Comparison of ENCODE assay signal across 23 cellular contexts in the genomic region with DNA sequence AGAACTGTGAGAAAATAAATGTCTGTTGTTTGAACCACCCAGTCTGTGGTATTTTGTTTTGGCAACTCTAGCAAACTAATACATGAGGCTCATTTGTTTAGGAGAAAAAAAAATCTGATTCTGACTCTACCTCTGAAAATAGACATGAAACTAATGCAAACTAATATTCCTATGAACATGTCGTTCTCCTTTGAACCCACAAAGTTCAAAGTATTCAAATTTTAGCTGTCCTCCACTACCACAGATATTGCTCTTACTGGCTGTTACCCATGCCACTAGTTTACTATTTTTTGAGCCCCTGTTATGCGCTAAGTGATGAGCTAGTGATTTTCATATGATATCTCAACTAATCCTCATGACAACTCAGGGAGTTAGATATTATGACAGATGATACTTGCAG. TPM values are rescaled to one million over a fixed set of nuclear protein-coding genes. Genes with fewer than 3 reads are reported as not detected.
DNase-seq lines count a peak whose midpoint lies in the region; ATAC-seq and TF ChIP-seq lines count a peak whose summit lies in the region.
"Had no signal": no experiment of that assay in that cellular context is flagged by ENCODE, and none has a peak within 500 bp of the region (broad histone marks: within the 10 kb centered on the region; RNA-seq: fewer than 3 reads in every experiment).

No MANE protein-coding gene starts in this region.

- DNase-seq in Ammon's horn (ENCODE audit: low spot score) (no peak), tibial nerve (ENCODE audit: low spot score in 2 of 2) (no peak)
- DNase-seq: ACHN, AML-193, Caco-2, DMS153, EL, H7, NCI-H1092, NCI-H146, NCI-H2081, NCI-H774, PC-9 had no signal

- WGBS in tibial nerve, 2 donors = 88 to 91% methylated on average over 2 of the region's 2 CpGs

- no peak overlapping the region for H3K4me3 ChIP-seq in tibial nerve
- H3K4me3 ChIP-seq: PC-9 had no signal

- TF ChIP-seq EP300 in tibial nerve (IDR thresholded peaks at IDR 0.05) = no peak

- H3K27me3 ChIP-seq in tibial nerve = no peaks in the 10 kb centered on the region

- no peak overlapping the region for H3K27ac ChIP-seq in tibial nerve
- H3K27ac ChIP-seq: PC-9 had no signal

- ATAC-seq in GM18870 (IDR thresholded peaks at IDR 0.05; ENCODE audit: unreplicated experiment) = peak; percentile 71
- peak; percentile 47 for ATAC-seq in HG02588 (IDR thresholded peaks at IDR 0.05; ENCODE audit: unreplicated experiment)
- peak; percentile 80 for ATAC-seq in HG02938 (IDR thresholded peaks at IDR 0.05; ENCODE audit: unreplicated experiment)
- ATAC-seq in HG03565 (IDR thresholded peaks at IDR 0.05; ENCODE audit: unreplicated experiment) = peak; percentile 60
- ATAC-seq in GM19395 (IDR thresholded peaks at IDR 0.05; ENCODE audit: unreplicated experiment) = no peak
- ATAC-seq in GM21786 (IDR thresholded peaks at IDR 0.05; ENCODE audit: unreplicated experiment) = no peak

- TF ChIP-seq CTCF in tibial nerve (IDR thresholded peaks at IDR 0.05) = no peak

- no peaks in the 10 kb centered on the region for H3K9me3 ChIP-seq in tibial nerve
- H3K9me3 ChIP-seq: Caco-2 had no signal

- no peaks in the 10 kb centered on the region for H3K4me1 ChIP-seq in tibial nerve
- H3K4me1 ChIP-seq: Caco-2 had no signal

- TF ChIP-seq POLR2A in tibial nerve (IDR thresholded peaks at IDR 0.05) = no peak

- H3K36me3 ChIP-seq in tibial nerve = no peaks in the 10 kb centered on the region

RNA-seq across cellular contexts. Expression of a gene that starts 58.8 kb away (rescaled TPM):
- under 1 TPM in 2 of 4 donors, not detected in 2; 0.21 to 0.22 TPM for total RNA-seq in tibial nerve
- total RNA-seq: Caco-2, H7, HT-29, MCF 10A, NCI-H460, PC-9, SK-MEL-5 had no signal

Comparison
In these comparisons a context has a peak if more than half of its experiments do, and no peak if none do; other contexts are left out.
1. ATAC-seq: peak in GM18870 (single experiment), HG02588 (single experiment), HG02938 (single experiment) and HG03565 (single experiment); none in GM19395 (single experiment) and GM21786 (single experiment).